ENCODE assay signal across 24 cellular contexts in the genomic region with DNA sequence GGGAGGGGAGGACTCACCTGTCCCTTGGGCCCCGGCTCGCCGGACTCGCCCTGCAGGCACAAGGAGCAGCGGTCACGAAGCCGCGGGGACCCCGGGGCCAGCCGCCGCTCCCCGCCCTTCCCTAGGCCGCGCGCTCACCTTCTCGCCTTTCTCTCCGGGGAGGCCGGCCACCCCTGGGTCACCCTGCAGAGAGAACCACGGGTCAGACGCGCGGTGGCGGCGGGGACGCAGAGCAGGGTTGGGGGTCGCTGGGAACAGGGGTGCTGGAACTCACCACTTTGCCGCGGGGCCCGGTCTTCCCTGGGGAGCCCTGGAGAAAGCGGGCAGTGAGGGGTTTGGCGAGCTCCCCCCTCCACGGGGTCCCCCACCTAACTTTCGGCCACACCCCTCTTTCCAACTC. TPM values are rescaled to one million over a fixed set of nuclear protein-coding genes. Genes with fewer than 3 reads are reported as not detected.
"Had no signal": no experiment of that assay in that cellular context is flagged by ENCODE, and none has a peak within 500 bp of the region (broad histone marks: within the 10 kb centered on the region; RNA-seq: fewer than 3 reads in every experiment).

No MANE protein-coding gene starts in this region.

- H3K27ac Mint-ChIP-seq: activated CD4-positive, alpha-beta memory T cell treated with anti-CD3 and anti-CD28 coated beads, Interleukin-2, amount 10 ng/mL, durations not matched to agents 7 days and 5 days; activated CD4-positive, alpha-beta T cell treated with anti-CD3 and anti-CD28 coated beads for 36 hours; activated naive CD4-positive, alpha-beta T cell treated with anti-CD3 and anti-CD28 coated beads, Interleukin-2, amount 50 U/mL, for 72 hours; activated naive CD8-positive, alpha-beta T cell treated with anti-CD3 and anti-CD28 coated beads, Interleukin-2, amount 50 U/mL, for 24 hours; T-helper 1 cell treated with Interleukin-12 subunit alpha and Interleukin-12 subunit beta and Interleukin-4 antibody, amounts not matched to agents 30 μg/mL and 1 μg/mL, for 36 hours had no signal

- H3K36me3 Mint-ChIP-seq: activated naive CD4-positive, alpha-beta T cell treated with anti-CD3 and anti-CD28 coated beads, Interleukin-2, amount 50 U/mL, for 72 hours had no signal

- FAIRE-seq: bronchial epithelial cell had no signal

- H3K27me3 Mint-ChIP-seq: activated CD4-positive, alpha-beta memory T cell treated with anti-CD3 and anti-CD28 coated beads, Interleukin-2, amount 10 ng/mL, durations not matched to agents 7 days and 5 days; activated CD4-positive, alpha-beta T cell treated with anti-CD3 and anti-CD28 coated beads for 36 hours; activated naive CD8-positive, alpha-beta T cell treated with anti-CD3 and anti-CD28 coated beads, Interleukin-2, amount 50 U/mL, for 24 hours had no signal

- H3K36me3 ChIP-seq: MG63, SJSA1 had no signal

- H3K27me3 ChIP-seq: ascending aorta, body of pancreas, MG63 had no signal

- H3K27ac ChIP-seq: ascending aorta, body of pancreas, RWPE1, SJSA1 had no signal

- DNase-seq: activated CD4-positive, alpha-beta memory T cell treated with anti-CD3 and anti-CD28 coated beads, Interleukin-2, amount 10 ng/mL, durations not matched to agents 7 days and 5 days; activated CD4-positive, alpha-beta T cell treated with anti-CD3 and anti-CD28 coated beads for 36 hours; activated CD4-positive, alpha-beta T cell treated with anti-CD3 and anti-CD28 coated beads, Interleukin-2, amount 50 U/mL, for 1 hour; activated CD8-positive, alpha-beta memory T cell treated with anti-CD3 and anti-CD28 coated beads, Interleukin-2, amount 50 U/mL, for 48 hours; activated naive CD4-positive, alpha-beta T cell treated with Interleukin-2 at 50 U/mL for 16 hours; activated naive CD8-positive, alpha-beta T cell treated with anti-CD3 and anti-CD28 coated beads, Interleukin-2, amount 50 U/mL, for 24 hours; activated T-cell treated with anti-CD3 and anti-CD28 coated beads, Interleukin-2, amount 50 U/mL, for 1 hour; amniotic stem cell; body of pancreas; central memory CD4-positive, alpha-beta T cell; MG63; NCI-H1105; NCI-H2029 treated with DMSO at 0.1 percent for 48 hours; NCI-H510A; NCI-H526 treated with DMSO at 0.1 percent for 48 hours; NK-92 treated with Interleukin-12 subunit alpha and Interleukin-12 subunit beta, amount 100 ng/mL, for 24 hours; OCI-M1 had no signal

- H3K4me3 Mint-ChIP-seq: activated CD4-positive, alpha-beta memory T cell treated with anti-CD3 and anti-CD28 coated beads, Interleukin-2, amount 10 ng/mL, durations not matched to agents 7 days and 5 days; activated CD4-positive, alpha-beta T cell treated with anti-CD3 and anti-CD28 coated beads for 36 hours; activated naive CD8-positive, alpha-beta T cell treated with anti-CD3 and anti-CD28 coated beads, Interleukin-2, amount 50 U/mL, for 24 hours; T-helper 1 cell treated with Interleukin-12 subunit alpha and Interleukin-12 subunit beta and Interleukin-4 antibody, amounts not matched to agents 30 μg/mL and 1 μg/mL, for 36 hours had no signal

- H3K4me3 ChIP-seq: ascending aorta, body of pancreas, MG63, SJSA1 had no signal

- H3K4me1 Mint-ChIP-seq: activated CD4-positive, alpha-beta memory T cell treated with anti-CD3 and anti-CD28 coated beads, Interleukin-2, amount 10 ng/mL, durations not matched to agents 7 days and 5 days; activated CD4-positive, alpha-beta T cell treated with anti-CD3 and anti-CD28 coated beads for 36 hours; activated naive CD8-positive, alpha-beta T cell treated with anti-CD3 and anti-CD28 coated beads, Interleukin-2, amount 50 U/mL, for 24 hours had no signal

- H3K9me3 ChIP-seq: ascending aorta, body of pancreas, MG63, SJSA1 had no signal

- ATAC-seq: activated CD4-positive, alpha-beta T cell treated with anti-CD3 and anti-CD28 coated beads for 36 hours; activated naive CD4-positive, alpha-beta T cell treated with anti-CD3 and anti-CD28 coated beads, Interleukin-2, amount 50 U/mL, for 72 hours; activated naive CD8-positive, alpha-beta T cell treated with anti-CD3 and anti-CD28 coated beads, Interleukin-2, amount 50 U/mL, for 24 hours; body of pancreas; Panc1 had no signal

- H3K9me3 Mint-ChIP-seq: activated CD4-positive, alpha-beta memory T cell treated with anti-CD3 and anti-CD28 coated beads, Interleukin-2, amount 10 ng/mL, durations not matched to agents 7 days and 5 days; activated naive CD4-positive, alpha-beta T cell treated with anti-CD3 and anti-CD28 coated beads, Interleukin-2, amount 50 U/mL, for 72 hours; activated naive CD8-positive, alpha-beta T cell treated with anti-CD3 and anti-CD28 coated beads, Interleukin-2, amount 50 U/mL, for 24 hours; T-helper 1 cell treated with Interleukin-12 subunit alpha and Interleukin-12 subunit beta and Interleukin-4 antibody, amounts not matched to agents 30 μg/mL and 1 μg/mL, for 36 hours had no signal

- H3K4me1 ChIP-seq: body of pancreas, SJSA1 had no signal

RNA-seq across cellular contexts. Expression of gene TMCO2, which starts 56.1 kb away (rescaled TPM):
- total RNA-seq: activated CD4-positive, alpha-beta memory T cell treated with anti-CD3 and anti-CD28 coated beads, Interleukin-2, amount 10 ng/mL, durations not matched to agents 7 days and 5 days; activated CD4-positive, alpha-beta T cell treated with anti-CD3 and anti-CD28 coated beads for 36 hours; activated naive CD4-positive, alpha-beta T cell treated with anti-CD3 and anti-CD28 coated beads, Interleukin-2, amount 50 U/mL, for 72 hours; ascending aorta; body of pancreas; bronchial epithelial cell; SJSA1 had no signal
